Comparison of ENCODE assay signal across 1 cellular context in genomic region chr5:172793577-172794488, GRCh38.
TF ChIP-seq lines count a peak whose summit lies in the region.

No MANE protein-coding gene starts in this region.

TF ChIP-seq in HepG2, 621 proteins besides CTCF, POLR2A, EP300 and RAD21 (continued from another document and continues in another):
- no peak for TF ChIP-seq ZBTB40 (IDR thresholded peaks at IDR 0.05)
- peak; percentile 34; the same call in 1 of the 2 replicates for TF ChIP-seq ZBTB40 (CRISPR knock-in tag; IDR thresholded peaks at IDR 0.05)
- TF ChIP-seq ZBTB3 (CRISPR knock-in tag; IDR thresholded peaks at IDR 0.05; ENCODE audit: borderline replicate concordance, low read depth), result peak; percentile 26; the same call in 1 of the 2 replicates
- no peak for TF ChIP-seq LCORL (IDR thresholded peaks at IDR 0.05)
- peak; percentile 74 for TF ChIP-seq LCORL (CRISPR knock-in tag; IDR thresholded peaks at IDR 0.05)
- no peak for TF ChIP-seq ZNF737 (CRISPR knock-in tag; IDR thresholded peaks at IDR 0.05; ENCODE audit: borderline replicate concordance)
- peak; percentile 40; the same call in 1 of the 2 replicates for TF ChIP-seq NCOR1 (IDR thresholded peaks at IDR 0.05; ENCODE audit: borderline replicate concordance, low read length)
- no peak for TF ChIP-seq ZC3H4 (CRISPR knock-in tag; IDR thresholded peaks at IDR 0.05; ENCODE audit: borderline replicate concordance)
- no peak for TF ChIP-seq ZBTB49 (CRISPR knock-in tag; IDR thresholded peaks at IDR 0.05; ENCODE audit: borderline replicate concordance)
- TF ChIP-seq, protein P1, sequence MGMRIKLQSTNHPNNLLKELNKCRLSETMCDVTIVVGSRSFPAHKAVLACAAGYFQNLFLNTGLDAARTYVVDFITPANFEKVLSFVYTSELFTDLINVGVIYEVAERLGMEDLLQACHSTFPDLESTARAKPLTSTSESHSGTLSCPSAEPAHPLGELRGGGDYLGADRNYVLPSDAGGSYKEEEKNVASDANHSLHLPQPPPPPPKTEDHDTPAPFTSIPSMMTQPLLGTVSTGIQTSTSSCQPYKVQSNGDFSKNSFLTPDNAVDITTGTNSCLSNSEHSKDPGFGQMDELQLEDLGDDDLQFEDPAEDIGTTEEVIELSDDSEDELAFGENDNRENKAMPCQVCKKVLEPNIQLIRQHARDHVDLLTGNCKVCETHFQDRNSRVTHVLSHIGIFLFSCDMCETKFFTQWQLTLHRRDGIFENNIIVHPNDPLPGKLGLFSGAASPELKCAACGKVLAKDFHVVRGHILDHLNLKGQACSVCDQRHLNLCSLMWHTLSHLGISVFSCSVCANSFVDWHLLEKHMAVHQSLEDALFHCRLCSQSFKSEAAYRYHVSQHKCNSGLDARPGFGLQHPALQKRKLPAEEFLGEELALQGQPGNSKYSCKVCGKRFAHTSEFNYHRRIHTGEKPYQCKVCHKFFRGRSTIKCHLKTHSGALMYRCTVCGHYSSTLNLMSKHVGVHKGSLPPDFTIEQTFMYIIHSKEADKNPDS (CRISPR knock-in tag; IDR thresholded peaks at IDR 0.05), result peak; percentile 41; the same call in 1 of the 2 replicates
- peak; percentile 44; the same call in 1 of the 2 replicates for TF ChIP-seq JUN (CRISPR knock-in tag; IDR thresholded peaks at IDR 0.05)
- TF ChIP-seq RNF219 (CRISPR knock-in tag; IDR thresholded peaks at IDR 0.05), result no peak
- peak; percentile 22; the same call in 1 of the 2 replicates for TF ChIP-seq TBX2 (CRISPR knock-in tag; IDR thresholded peaks at IDR 0.05; ENCODE audit: borderline replicate concordance)
- no peak for TF ChIP-seq GMEB1 (CRISPR knock-in tag; IDR thresholded peaks at IDR 0.05; ENCODE audit: borderline replicate concordance)
- TF ChIP-seq THRA (CRISPR knock-in tag; IDR thresholded peaks at IDR 0.05; ENCODE audit: borderline replicate concordance), result no peak
- no peak for TF ChIP-seq ZNF777 (CRISPR knock-in tag; IDR thresholded peaks at IDR 0.05)
- TF ChIP-seq, protein P2, sequence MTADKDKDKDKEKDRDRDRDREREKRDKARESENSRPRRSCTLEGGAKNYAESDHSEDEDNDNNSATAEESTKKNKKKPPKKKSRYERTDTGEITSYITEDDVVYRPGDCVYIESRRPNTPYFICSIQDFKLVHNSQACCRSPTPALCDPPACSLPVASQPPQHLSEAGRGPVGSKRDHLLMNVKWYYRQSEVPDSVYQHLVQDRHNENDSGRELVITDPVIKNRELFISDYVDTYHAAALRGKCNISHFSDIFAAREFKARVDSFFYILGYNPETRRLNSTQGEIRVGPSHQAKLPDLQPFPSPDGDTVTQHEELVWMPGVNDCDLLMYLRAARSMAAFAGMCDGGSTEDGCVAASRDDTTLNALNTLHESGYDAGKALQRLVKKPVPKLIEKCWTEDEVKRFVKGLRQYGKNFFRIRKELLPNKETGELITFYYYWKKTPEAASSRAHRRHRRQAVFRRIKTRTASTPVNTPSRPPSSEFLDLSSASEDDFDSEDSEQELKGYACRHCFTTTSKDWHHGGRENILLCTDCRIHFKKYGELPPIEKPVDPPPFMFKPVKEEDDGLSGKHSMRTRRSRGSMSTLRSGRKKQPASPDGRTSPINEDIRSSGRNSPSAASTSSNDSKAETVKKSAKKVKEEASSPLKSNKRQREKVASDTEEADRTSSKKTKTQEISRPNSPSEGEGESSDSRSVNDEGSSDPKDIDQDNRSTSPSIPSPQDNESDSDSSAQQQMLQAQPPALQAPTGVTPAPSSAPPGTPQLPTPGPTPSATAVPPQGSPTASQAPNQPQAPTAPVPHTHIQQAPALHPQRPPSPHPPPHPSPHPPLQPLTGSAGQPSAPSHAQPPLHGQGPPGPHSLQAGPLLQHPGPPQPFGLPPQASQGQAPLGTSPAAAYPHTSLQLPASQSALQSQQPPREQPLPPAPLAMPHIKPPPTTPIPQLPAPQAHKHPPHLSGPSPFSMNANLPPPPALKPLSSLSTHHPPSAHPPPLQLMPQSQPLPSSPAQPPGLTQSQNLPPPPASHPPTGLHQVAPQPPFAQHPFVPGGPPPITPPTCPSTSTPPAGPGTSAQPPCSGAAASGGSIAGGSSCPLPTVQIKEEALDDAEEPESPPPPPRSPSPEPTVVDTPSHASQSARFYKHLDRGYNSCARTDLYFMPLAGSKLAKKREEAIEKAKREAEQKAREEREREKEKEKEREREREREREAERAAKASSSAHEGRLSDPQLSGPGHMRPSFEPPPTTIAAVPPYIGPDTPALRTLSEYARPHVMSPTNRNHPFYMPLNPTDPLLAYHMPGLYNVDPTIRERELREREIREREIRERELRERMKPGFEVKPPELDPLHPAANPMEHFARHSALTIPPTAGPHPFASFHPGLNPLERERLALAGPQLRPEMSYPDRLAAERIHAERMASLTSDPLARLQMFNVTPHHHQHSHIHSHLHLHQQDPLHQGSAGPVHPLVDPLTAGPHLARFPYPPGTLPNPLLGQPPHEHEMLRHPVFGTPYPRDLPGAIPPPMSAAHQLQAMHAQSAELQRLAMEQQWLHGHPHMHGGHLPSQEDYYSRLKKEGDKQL (CRISPR knock-in tag; IDR thresholded peaks at IDR 0.05; ENCODE audit: low read depth), result no peak; the same call in 1 of the 2 replicates
- TF ChIP-seq ELF3 (CRISPR knock-in tag; IDR thresholded peaks at IDR 0.05), result peak; percentile 66
- no peak for TF ChIP-seq SRSF9 (IDR thresholded peaks at IDR 0.05; ENCODE audit: borderline replicate concordance, insufficient read depth, low read depth, low read length, poor library complexity, severe bottlenecking)
- TF ChIP-seq HDAC1 (CRISPR knock-in tag; IDR thresholded peaks at IDR 0.05), result peak; percentile 69
- 0 out of 2 replicates have a peak, but pooled peaks have one; percentile 38 for TF ChIP-seq FOXO4 (CRISPR knock-in tag; conservative IDR thresholded peaks at IDR 0.05)
- TF ChIP-seq SALL1 (CRISPR knock-in tag; IDR thresholded peaks at IDR 0.05), result peak; percentile 86
- TF ChIP-seq, protein P3, sequence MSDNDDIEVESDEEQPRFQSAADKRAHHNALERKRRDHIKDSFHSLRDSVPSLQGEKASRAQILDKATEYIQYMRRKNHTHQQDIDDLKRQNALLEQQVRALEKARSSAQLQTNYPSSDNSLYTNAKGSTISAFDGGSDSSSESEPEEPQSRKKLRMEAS (IDR thresholded peaks at IDR 0.05), result peak; percentile 53; the same call in 1 of the 2 replicates
